In the genomic region with DNA sequence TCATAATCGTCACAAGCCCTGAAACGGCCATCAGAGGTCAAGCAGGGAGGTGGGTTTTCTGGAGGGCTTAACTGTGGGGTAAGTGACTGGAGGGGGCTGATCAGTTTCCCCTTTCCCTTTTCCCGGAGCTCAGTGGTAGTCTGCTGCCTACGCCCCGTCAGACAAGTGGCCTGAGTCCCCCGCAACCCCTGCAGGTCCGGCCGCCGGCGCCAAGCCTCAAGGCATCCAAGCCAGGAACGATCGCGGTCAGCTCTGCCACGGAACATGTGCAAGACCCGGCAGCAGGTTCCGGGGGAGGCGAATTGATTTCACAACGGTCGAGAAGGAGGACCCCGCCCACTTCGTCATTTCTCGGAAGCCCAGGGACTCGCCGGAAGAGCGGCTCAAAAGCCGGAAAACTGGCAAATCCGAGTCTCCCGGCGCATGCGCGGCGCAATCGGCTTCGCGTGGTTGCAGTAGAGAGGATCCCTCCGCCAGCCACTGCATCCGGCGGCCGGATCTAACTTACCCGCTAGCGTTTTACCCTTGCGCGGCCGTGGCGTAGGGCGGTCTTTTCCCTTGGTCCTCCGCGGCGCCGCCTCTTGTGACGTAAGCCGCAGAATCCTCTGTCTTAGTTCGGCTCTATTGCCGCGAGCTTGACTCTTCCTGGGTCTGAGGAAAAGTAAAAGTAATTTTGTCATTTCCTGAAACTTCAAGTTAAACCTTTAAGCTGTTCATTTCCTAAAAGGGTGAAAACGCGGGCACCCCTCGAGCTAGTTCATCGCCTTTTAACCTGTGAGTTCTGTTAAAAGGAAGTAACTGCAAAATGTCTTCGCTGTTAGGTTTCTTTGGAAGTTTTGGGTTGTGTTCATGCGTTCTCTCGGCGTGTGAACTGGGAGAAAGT, we compare ENCODE assay signal across 1 cellular context.
TF ChIP-seq lines count a peak whose summit lies in the region.

No MANE protein-coding gene starts in this region.

TF ChIP-seq in GM23338, 12 proteins besides CTCF, POLR2A, EP300 and RAD21 (continued from another document):
- TF ChIP-seq, protein P1, sequence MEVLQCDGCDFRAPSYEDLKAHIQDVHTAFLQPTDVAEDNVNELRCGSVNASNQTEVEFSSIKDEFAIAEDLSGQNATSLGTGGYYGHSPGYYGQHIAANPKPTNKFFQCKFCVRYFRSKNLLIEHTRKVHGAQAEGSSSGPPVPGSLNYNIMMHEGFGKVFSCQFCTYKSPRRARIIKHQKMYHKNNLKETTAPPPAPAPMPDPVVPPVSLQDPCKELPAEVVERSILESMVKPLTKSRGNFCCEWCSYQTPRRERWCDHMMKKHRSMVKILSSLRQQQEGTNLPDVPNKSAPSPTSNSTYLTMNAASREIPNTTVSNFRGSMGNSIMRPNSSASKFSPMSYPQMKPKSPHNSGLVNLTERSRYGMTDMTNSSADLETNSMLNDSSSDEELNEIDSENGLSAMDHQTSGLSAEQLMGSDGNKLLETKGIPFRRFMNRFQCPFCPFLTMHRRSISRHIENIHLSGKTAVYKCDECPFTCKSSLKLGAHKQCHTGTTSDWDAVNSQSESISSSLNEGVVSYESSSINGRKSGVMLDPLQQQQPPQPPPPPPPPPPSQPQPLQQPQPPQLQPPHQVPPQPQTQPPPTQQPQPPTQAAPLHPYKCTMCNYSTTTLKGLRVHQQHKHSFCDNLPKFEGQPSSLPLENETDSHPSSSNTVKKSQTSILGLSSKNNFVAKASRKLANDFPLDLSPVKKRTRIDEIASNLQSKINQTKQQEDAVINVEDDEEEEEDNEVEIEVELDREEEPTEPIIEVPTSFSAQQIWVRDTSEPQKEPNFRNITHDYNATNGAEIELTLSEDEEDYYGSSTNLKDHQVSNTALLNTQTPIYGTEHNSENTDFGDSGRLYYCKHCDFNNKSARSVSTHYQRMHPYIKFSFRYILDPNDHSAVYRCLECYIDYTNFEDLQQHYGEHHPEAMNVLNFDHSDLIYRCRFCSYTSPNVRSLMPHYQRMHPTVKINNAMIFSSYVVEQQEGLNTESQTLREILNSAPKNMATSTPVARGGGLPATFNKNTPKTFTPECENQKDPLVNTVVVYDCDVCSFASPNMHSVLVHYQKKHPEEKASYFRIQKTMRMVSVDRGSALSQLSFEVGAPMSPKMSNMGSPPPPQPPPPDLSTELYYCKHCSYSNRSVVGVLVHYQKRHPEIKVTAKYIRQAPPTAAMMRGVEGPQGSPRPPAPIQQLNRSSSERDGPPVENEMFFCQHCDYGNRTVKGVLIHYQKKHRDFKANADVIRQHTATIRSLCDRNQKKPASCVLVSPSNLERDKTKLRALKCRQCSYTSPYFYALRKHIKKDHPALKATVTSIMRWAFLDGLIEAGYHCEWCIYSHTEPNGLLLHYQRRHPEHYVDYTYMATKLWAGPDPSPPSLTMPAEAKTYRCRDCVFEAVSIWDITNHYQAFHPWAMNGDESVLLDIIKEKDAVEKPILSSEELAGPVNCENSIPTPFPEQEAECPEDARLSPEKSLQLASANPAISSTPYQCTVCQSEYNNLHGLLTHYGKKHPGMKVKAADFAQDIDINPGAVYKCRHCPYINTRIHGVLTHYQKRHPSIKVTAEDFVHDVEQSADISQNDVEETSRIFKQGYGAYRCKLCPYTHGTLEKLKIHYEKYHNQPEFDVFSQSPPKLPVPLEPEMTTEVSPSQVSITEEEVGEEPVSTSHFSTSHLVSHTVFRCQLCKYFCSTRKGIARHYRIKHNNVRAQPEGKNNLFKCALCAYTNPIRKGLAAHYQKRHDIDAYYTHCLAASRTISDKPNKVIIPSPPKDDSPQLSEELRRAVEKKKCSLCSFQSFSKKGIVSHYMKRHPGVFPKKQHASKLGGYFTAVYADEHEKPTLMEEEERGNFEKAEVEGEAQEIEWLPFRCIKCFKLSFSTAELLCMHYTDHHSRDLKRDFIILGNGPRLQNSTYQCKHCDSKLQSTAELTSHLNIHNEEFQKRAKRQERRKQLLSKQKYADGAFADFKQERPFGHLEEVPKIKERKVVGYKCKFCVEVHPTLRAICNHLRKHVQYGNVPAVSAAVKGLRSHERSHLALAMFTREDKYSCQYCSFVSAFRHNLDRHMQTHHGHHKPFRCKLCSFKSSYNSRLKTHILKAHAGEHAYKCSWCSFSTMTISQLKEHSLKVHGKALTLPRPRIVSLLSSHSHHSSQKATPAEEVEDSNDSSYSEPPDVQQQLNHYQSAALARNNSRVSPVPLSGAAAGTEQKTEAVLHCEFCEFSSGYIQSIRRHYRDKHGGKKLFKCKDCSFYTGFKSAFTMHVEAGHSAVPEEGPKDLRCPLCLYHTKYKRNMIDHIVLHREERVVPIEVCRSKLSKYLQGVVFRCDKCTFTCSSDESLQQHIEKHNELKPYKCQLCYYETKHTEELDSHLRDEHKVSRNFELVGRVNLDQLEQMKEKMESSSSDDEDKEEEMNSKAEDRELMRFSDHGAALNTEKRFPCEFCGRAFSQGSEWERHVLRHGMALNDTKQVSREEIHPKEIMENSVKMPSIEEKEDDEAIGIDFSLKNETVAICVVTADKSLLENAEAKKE (CRISPR knock-in tag; IDR thresholded peaks at IDR 0.05): no peak
- TF ChIP-seq CREB1 (CRISPR knock-in tag; IDR thresholded peaks at IDR 0.05; ENCODE audit: low read depth): peak; percentile 94
- TF ChIP-seq ZNF114 (CRISPR knock-in tag; IDR thresholded peaks at IDR 0.05): peak; percentile 83
- 0 out of 2 replicates have a peak, but pooled peaks have one; percentile 26 for TF ChIP-seq NANOG (IDR thresholded peaks at IDR 0.05; ENCODE audit: borderline replicate concordance)
- peak; percentile 37; the same call in 1 of the 2 replicates for TF ChIP-seq ZNF331 (CRISPR knock-in tag; IDR thresholded peaks at IDR 0.05; ENCODE audit: low read depth)
- TF ChIP-seq POLR2AphosphoS5 (IDR thresholded peaks at IDR 0.05; ENCODE audit: low read depth): peak; percentile 93
- no peak for TF ChIP-seq STAT1 (IDR thresholded peaks at IDR 0.05; ENCODE audit: unreplicated experiment)
- TF ChIP-seq, protein P2, sequence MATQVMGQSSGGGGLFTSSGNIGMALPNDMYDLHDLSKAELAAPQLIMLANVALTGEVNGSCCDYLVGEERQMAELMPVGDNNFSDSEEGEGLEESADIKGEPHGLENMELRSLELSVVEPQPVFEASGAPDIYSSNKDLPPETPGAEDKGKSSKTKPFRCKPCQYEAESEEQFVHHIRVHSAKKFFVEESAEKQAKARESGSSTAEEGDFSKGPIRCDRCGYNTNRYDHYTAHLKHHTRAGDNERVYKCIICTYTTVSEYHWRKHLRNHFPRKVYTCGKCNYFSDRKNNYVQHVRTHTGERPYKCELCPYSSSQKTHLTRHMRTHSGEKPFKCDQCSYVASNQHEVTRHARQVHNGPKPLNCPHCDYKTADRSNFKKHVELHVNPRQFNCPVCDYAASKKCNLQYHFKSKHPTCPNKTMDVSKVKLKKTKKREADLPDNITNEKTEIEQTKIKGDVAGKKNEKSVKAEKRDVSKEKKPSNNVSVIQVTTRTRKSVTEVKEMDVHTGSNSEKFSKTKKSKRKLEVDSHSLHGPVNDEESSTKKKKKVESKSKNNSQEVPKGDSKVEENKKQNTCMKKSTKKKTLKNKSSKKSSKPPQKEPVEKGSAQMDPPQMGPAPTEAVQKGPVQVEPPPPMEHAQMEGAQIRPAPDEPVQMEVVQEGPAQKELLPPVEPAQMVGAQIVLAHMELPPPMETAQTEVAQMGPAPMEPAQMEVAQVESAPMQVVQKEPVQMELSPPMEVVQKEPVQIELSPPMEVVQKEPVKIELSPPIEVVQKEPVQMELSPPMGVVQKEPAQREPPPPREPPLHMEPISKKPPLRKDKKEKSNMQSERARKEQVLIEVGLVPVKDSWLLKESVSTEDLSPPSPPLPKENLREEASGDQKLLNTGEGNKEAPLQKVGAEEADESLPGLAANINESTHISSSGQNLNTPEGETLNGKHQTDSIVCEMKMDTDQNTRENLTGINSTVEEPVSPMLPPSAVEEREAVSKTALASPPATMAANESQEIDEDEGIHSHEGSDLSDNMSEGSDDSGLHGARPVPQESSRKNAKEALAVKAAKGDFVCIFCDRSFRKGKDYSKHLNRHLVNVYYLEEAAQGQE (IDR thresholded peaks at IDR 0.05; ENCODE audit: unreplicated experiment): peak; percentile 3
- TF ChIP-seq EZH2phosphoT487 (IDR thresholded peaks at IDR 0.05; ENCODE audit: unreplicated experiment): no peak
- no peak for TF ChIP-seq JUNB (IDR thresholded peaks at IDR 0.05; ENCODE audit: unreplicated experiment)
- no peak for TF ChIP-seq EZH2 (IDR thresholded peaks at IDR 0.05; ENCODE audit: low read depth, unreplicated experiment)
TF ChIP-seq in GM23338: peak in this region for 7.
